In genomic region chr21:33544451-33544850, GRCh38 we compare ENCODE assay signal across 8 cellular contexts. TPM values are rescaled to one million over a fixed set of nuclear protein-coding genes. Genes with fewer than 3 reads are reported as not detected.
DNase-seq lines count a peak whose midpoint lies in the region; ATAC-seq, FAIRE-seq and TF ChIP-seq lines count a peak whose summit lies in the region.

No MANE protein-coding gene starts in this region.

- FAIRE-seq in HepG2 (lab: Jason Lieb, UNC), result no peak

- under 1% methylated on average over 5 of the region's 5 CpGs for WGBS in HepG2 (ENCODE audit: low lambda C conversion rate)

- TF ChIP-seq POLR2A in HepG2 (IDR thresholded peaks at IDR 0.05; ENCODE audit: insufficient read depth in 1 of 2, low read depth in 2 of 2, low read length in 2 of 2), result no peak

- TF ChIP-seq CTCF in HepG2 (CRISPR knock-in tag; IDR thresholded peaks at IDR 0.05) (no peak), tibial artery (IDR thresholded peaks at IDR 0.05) (no peak)

- H4K20me1 ChIP-seq in HepG2 (ENCODE audit: insufficient read depth, low read length), result peaks cover 53% of the 10 kb centered on the region

- peaks cover 85% of the 10 kb centered on the region for H3K79me2 ChIP-seq in HepG2 (ENCODE audit: insufficient read depth, low read length)

- H3K9me3 Mint-ChIP-seq in activated CD8-positive, alpha-beta memory T cell treated with anti-CD3 and anti-CD28 coated beads, Interleukin-2, amount 10 ng/mL, durations not matched to agents 7 days and 5 days (ENCODE audit: low read depth), result no peaks in the 10 kb centered on the region
- no peaks in the 10 kb centered on the region for H3K9me3 Mint-ChIP-seq in activated naive CD8-positive, alpha-beta T cell treated with anti-CD3 and anti-CD28 coated beads, Interleukin-2, amount 50 U/mL, for 24 hours

- H3K4me2 ChIP-seq in HepG2 (ENCODE audit: low read depth, low read length), result peak overlapping the region; percentile 87

- POLR2A ChIA-PET in HepG2 (lab: Yijun Ruan, JAX), result interaction anchor here (0.7 to 2.7 kb wide), 3 partner anchors 45 to 65 kb away, joined by 3 to 19 read pairs (median 5); partner anchors contain the start of genes DONSON and TMEM50B

- H3K27me3 ChIP-seq in HepG2 (ENCODE audit: control insufficient read depth in 1 of 2, insufficient read depth in 2 of 2, low read length in 2 of 2) (no peaks in the 10 kb centered on the region; a peak in 1 of 5 replicates), tibial artery (no peaks in the 10 kb centered on the region)

- intact Hi-C loops in HepG2 (cut with micrococcal nuclease; ENCODE audit: unreplicated experiment) (loop anchor here (2.0 to 5.0 kb wide), 2 partner anchors 14 to 43 kb away; partner anchors contain the start of gene DONSON), tibial artery (cut with DNase I; ENCODE audit: low total_unique reads) (no loop called here)

- in situ Hi-C loops in HepG2 (cut with HindIII; ENCODE audit: extremely low pct_ligation_motif_present, low pct_unique_long_range_greater_than_20kb), result no loop called here

- H3K4me3 ChIP-seq in HepG2 (replicated peaks in 1 of 3; ENCODE audit: insufficient read depth in 1 of 3, low read depth in 2 of 3, low read length in 3 of 3), result peak overlapping the region; percentile 85 to 98 (median 91); a peak in 5 of 6 replicates
- H3K4me3 ChIP-seq in tibial artery, result peak overlapping the region; percentile 61 to 86

- H2AFZ ChIP-seq in HepG2 (ENCODE audit: low read length), result no peak overlapping the region

- H3K4me1 Mint-ChIP-seq in activated CD8-positive, alpha-beta memory T cell treated with anti-CD3 and anti-CD28 coated beads, Interleukin-2, amount 10 ng/mL, durations not matched to agents 7 days and 5 days, result peaks cover 36% of the 10 kb centered on the region
- H3K4me1 Mint-ChIP-seq in activated naive CD8-positive, alpha-beta T cell treated with anti-CD3 and anti-CD28 coated beads, Interleukin-2, amount 50 U/mL, for 24 hours, result peaks cover 51% of the 10 kb centered on the region

- H3K4me1 ChIP-seq in HepG2 (ENCODE audit: insufficient read depth, low read length), result peaks cover 26% of the 10 kb centered on the region
- peaks cover 0 to 41% (median 10%) of the 10 kb centered on the region in 4 donors for H3K4me1 ChIP-seq in tibial artery

- no peak for ATAC-seq in activated CD8-positive, alpha-beta memory T cell treated with anti-CD3 and anti-CD28 coated beads, Interleukin-2, amount 10 ng/mL, durations not matched to agents 7 days and 5 days
- ATAC-seq in activated naive CD8-positive, alpha-beta T cell treated with anti-CD3 and anti-CD28 coated beads, Interleukin-2, amount 50 U/mL, for 24 hours, result no peak
- ATAC-seq in HepG2, result no peak
- ATAC-seq in GM21515 (IDR thresholded peaks at IDR 0.05; ENCODE audit: unreplicated experiment), result no peak

- DNase-seq in activated CD8-positive, alpha-beta memory T cell treated with anti-CD3 and anti-CD28 coated beads, Interleukin-2, amount 10 ng/mL, durations not matched to agents 7 days and 5 days, result no peak
- DNase-seq in activated CD8-positive, alpha-beta memory T cell treated with anti-CD3 and anti-CD28 coated beads for 24 hours, result no peak
- DNase-seq in activated naive CD8-positive, alpha-beta T cell treated with anti-CD3 and anti-CD28 coated beads, Interleukin-2, amount 50 U/mL, for 24 hours, result no peak
- DNase-seq in HepG2 (ENCODE audit: low spot score) (no peak), tibial artery (no peak), amniotic stem cell (lab: John Stamatoyannopoulos, UW) (no peak)
- no peak for DNase-seq in activated effector memory CD4-positive, alpha-beta T cell treated with anti-CD3 and anti-CD28 coated beads, Interleukin-2, amount 50 U/mL, for 16 hours

- H3K27ac ChIP-seq in HepG2 (ENCODE audit: extremely low read length, insufficient read depth, low read length), result peak overlapping the region; percentile 100
- peak overlapping the region in 1 of 2 donors; percentile 93 for H3K27ac ChIP-seq in tibial artery

- peak overlapping the region; percentile 100 for H3K27ac Mint-ChIP-seq in activated CD8-positive, alpha-beta memory T cell treated with anti-CD3 and anti-CD28 coated beads, Interleukin-2, amount 10 ng/mL, durations not matched to agents 7 days and 5 days
- H3K27ac Mint-ChIP-seq in activated naive CD8-positive, alpha-beta T cell treated with anti-CD3 and anti-CD28 coated beads, Interleukin-2, amount 50 U/mL, for 24 hours, result peak overlapping the region; percentile 98

- H3K36me3 Mint-ChIP-seq in activated CD8-positive, alpha-beta memory T cell treated with anti-CD3 and anti-CD28 coated beads, Interleukin-2, amount 10 ng/mL, durations not matched to agents 7 days and 5 days, result peaks cover 49% of the 10 kb centered on the region
- peaks cover 63% of the 10 kb centered on the region for H3K36me3 Mint-ChIP-seq in activated naive CD8-positive, alpha-beta T cell treated with anti-CD3 and anti-CD28 coated beads, Interleukin-2, amount 50 U/mL, for 24 hours (ENCODE audit: low read depth)

- peak overlapping the region; percentile 100 for H3K9ac ChIP-seq in HepG2 (ENCODE audit: insufficient read depth, low read depth, low read length)

- H3K27me3 Mint-ChIP-seq in activated CD8-positive, alpha-beta memory T cell treated with anti-CD3 and anti-CD28 coated beads, Interleukin-2, amount 10 ng/mL, durations not matched to agents 7 days and 5 days, result no peaks in the 10 kb centered on the region
- H3K27me3 Mint-ChIP-seq in activated naive CD8-positive, alpha-beta T cell treated with anti-CD3 and anti-CD28 coated beads, Interleukin-2, amount 50 U/mL, for 24 hours, result no peaks in the 10 kb centered on the region

- no TSS peak for BruUV-seq in HepG2 (replicated peaks; lab: Mats Ljungman, UMichigan)

- TF ChIP-seq EP300 in HepG2 (IDR thresholded peaks at IDR 0.05; ENCODE audit: low read depth in 2 of 2, low read length in 2 of 2) (no peak), HepG2 (CRISPR knock-in tag; IDR thresholded peaks at IDR 0.05; ENCODE audit: borderline replicate concordance) (no peak)

- H3K4me3 Mint-ChIP-seq in activated CD8-positive, alpha-beta memory T cell treated with anti-CD3 and anti-CD28 coated beads, Interleukin-2, amount 10 ng/mL, durations not matched to agents 7 days and 5 days, result peak overlapping the region; percentile 91
- peak overlapping the region; percentile 92 for H3K4me3 Mint-ChIP-seq in activated naive CD8-positive, alpha-beta T cell treated with anti-CD3 and anti-CD28 coated beads, Interleukin-2, amount 50 U/mL, for 24 hours

- H3K36me3 ChIP-seq in HepG2 (replicated peaks in 1 of 2; ENCODE audit: control insufficient read depth in 1 of 2, insufficient read depth in 2 of 2, low read length in 2 of 2), result peaks cover 2 to 22% of the 10 kb centered on the region in 2 experiments; a peak in 4 of 5 replicates
- peaks cover 24 to 32% (median 28%) of the 10 kb centered on the region in 3 donors for H3K36me3 ChIP-seq in tibial artery

- H3K9me3 ChIP-seq in HepG2 (ENCODE audit: low read length) (no peaks in the 10 kb centered on the region), tibial artery (no peaks in the 10 kb centered on the region)

- CTCF ChIA-PET in activated CD8-positive, alpha-beta memory T cell treated with anti-CD3 and anti-CD28 coated beads, Interleukin-2, amount 10 ng/mL, durations not matched to agents 7 days and 5 days (lab: Charles Lee), result interaction anchor here (1.2 to 1.9 kb wide), 3 partner anchors 13 to 65 kb away, joined by 3 to 4 read pairs (median 4); partner anchors contain the start of gene TMEM50B
- CTCF ChIA-PET in HepG2 (lab: Yijun Ruan, JAX; ENCODE audit: low intra/inter-chr PET ratio, low total read pairs), result no interaction called here

- no peak for TF ChIP-seq RAD21 in HepG2 (CRISPR knock-in tag; IDR thresholded peaks at IDR 0.05)

RNA-seq across cellular contexts. Expression of gene SON, which starts 1.6 kb away (rescaled TPM):
- 100 to 1,000 TPM; 279 to 363 TPM for total RNA-seq in activated CD8-positive, alpha-beta memory T cell treated with anti-CD3 and anti-CD28 coated beads, Interleukin-2, amount 10 ng/mL, durations not matched to agents 7 days and 5 days
- total RNA-seq in HepG2 (2016; rRNA removed; fragmentation: Illumina TruSeq; extraction: Trizol), result 78.3 and 291 TPM in 2 replicates
- total RNA-seq in HepG2 (2016; cell fraction: cytosol; rRNA removed; fragmentation: Illumina TruSeq; extraction: Trizol; ENCODE audit: low read depth), result 8.5 and 9.3 TPM in 2 replicates
- 71.9 and 282 TPM in 2 replicates for total RNA-seq in HepG2 (2016; cell fraction: insoluble cytoplasmic fraction; rRNA removed; fragmentation: Illumina TruSeq; extraction: Trizol)
- 38.8 and 42.6 TPM in 2 replicates for total RNA-seq in HepG2 (2016; cell fraction: membrane; rRNA removed; fragmentation: Illumina TruSeq; extraction: Trizol)
- 173 and 188 TPM in 2 replicates for total RNA-seq in HepG2 (2016; cell fraction: nucleus; rRNA removed; fragmentation: Illumina TruSeq; extraction: Trizol)
- 60.8 and 61.3 TPM in 2 replicates for polyA plus RNA-seq in HepG2 (2011; rRNA removed)
- 27.3 and 38.0 TPM in 2 replicates for polyA plus RNA-seq in HepG2 (2011; cell fraction: cytosol; rRNA removed)
- 184 and 204 TPM in 2 replicates for polyA plus RNA-seq in HepG2 (2011; cell fraction: nucleus; rRNA removed)
- 121 and 128 TPM in 2 replicates for polyA plus RNA-seq in HepG2 (2012)
- 4.6 and 5.8 TPM in 2 replicates for polyA plus RNA-seq in HepG2 (2016; cell fraction: cytosol; fragmentation: Illumina TruSeq; extraction: Trizol; ENCODE audit: low read depth)
- 116 and 145 TPM in 2 replicates for polyA plus RNA-seq in HepG2 (2016; cell fraction: insoluble cytoplasmic fraction; fragmentation: Illumina TruSeq; extraction: Trizol; ENCODE audit: low read depth)
- 16.5 and 18.3 TPM in 2 replicates for polyA plus RNA-seq in HepG2 (2016; cell fraction: membrane; fragmentation: Illumina TruSeq; extraction: Trizol; ENCODE audit: low read depth)
- polyA plus RNA-seq in HepG2 (2016; cell fraction: nucleus; fragmentation: Illumina TruSeq; extraction: Trizol; ENCODE audit: insufficient read depth, low read depth), result 242 and 248 TPM in 2 replicates
- 192 and 202 TPM in 2 replicates for polyA minus RNA-seq in HepG2 (2011; rRNA and poly(A)+ RNA removed; ENCODE audit: low replicate concordance)
- 80.6 and 107 TPM in 2 replicates for polyA minus RNA-seq in HepG2 (2011; cell fraction: cytosol; rRNA and poly(A)+ RNA removed)
- polyA minus RNA-seq in HepG2 (2011; cell fraction: nucleus; rRNA and poly(A)+ RNA removed), result 280 and 289 TPM in 2 replicates

RNA-seq across cellular contexts. Expression of gene GART, which starts 2.5 kb away (rescaled TPM):
- 100 to 1,000 TPM; 135 to 189 TPM for total RNA-seq in activated CD8-positive, alpha-beta memory T cell treated with anti-CD3 and anti-CD28 coated beads, Interleukin-2, amount 10 ng/mL, durations not matched to agents 7 days and 5 days
- total RNA-seq in HepG2 (2016; rRNA removed; fragmentation: Illumina TruSeq; extraction: Trizol), result 109 and 151 TPM in 2 replicates
- 31.1 and 36.8 TPM in 2 replicates for total RNA-seq in HepG2 (2016; cell fraction: cytosol; rRNA removed; fragmentation: Illumina TruSeq; extraction: Trizol; ENCODE audit: low read depth)
- 113 and 146 TPM in 2 replicates for total RNA-seq in HepG2 (2016; cell fraction: insoluble cytoplasmic fraction; rRNA removed; fragmentation: Illumina TruSeq; extraction: Trizol)
- total RNA-seq in HepG2 (2016; cell fraction: membrane; rRNA removed; fragmentation: Illumina TruSeq; extraction: Trizol), result 32.8 and 39.5 TPM in 2 replicates
- 90.9 and 99.5 TPM in 2 replicates for total RNA-seq in HepG2 (2016; cell fraction: nucleus; rRNA removed; fragmentation: Illumina TruSeq; extraction: Trizol)
- 17.7 and 17.9 TPM in 2 replicates for polyA plus RNA-seq in HepG2 (2011; rRNA removed)
- 9.6 and 13.2 TPM in 2 replicates for polyA plus RNA-seq in HepG2 (2011; cell fraction: cytosol; rRNA removed)
- polyA plus RNA-seq in HepG2 (2011; cell fraction: nucleus; rRNA removed), result 19.9 and 27.1 TPM in 2 replicates
- 50.5 and 59.0 TPM in 2 replicates for polyA plus RNA-seq in HepG2 (2012)
- polyA plus RNA-seq in HepG2 (2016; cell fraction: cytosol; fragmentation: Illumina TruSeq; extraction: Trizol; ENCODE audit: low read depth), result 4.4 and 5.6 TPM in 2 replicates
- 99.4 and 99.8 TPM in 2 replicates for polyA plus RNA-seq in HepG2 (2016; cell fraction: insoluble cytoplasmic fraction; fragmentation: Illumina TruSeq; extraction: Trizol; ENCODE audit: low read depth)
- 8.6 and 10.6 TPM in 2 replicates for polyA plus RNA-seq in HepG2 (2016; cell fraction: membrane; fragmentation: Illumina TruSeq; extraction: Trizol; ENCODE audit: low read depth)
- 70.2 and 73.8 TPM in 2 replicates for polyA plus RNA-seq in HepG2 (2016; cell fraction: nucleus; fragmentation: Illumina TruSeq; extraction: Trizol; ENCODE audit: insufficient read depth, low read depth)
- 15.8 and 35.7 TPM in 2 replicates for polyA minus RNA-seq in HepG2 (2011; rRNA and poly(A)+ RNA removed; ENCODE audit: low replicate concordance)
- 21.5 and 23.0 TPM in 2 replicates for polyA minus RNA-seq in HepG2 (2011; cell fraction: cytosol; rRNA and poly(A)+ RNA removed)
- 73.8 and 95.2 TPM in 2 replicates for polyA minus RNA-seq in HepG2 (2011; cell fraction: nucleus; rRNA and poly(A)+ RNA removed)

RNA-seq across cellular contexts. Expression of gene DONSON, which starts 44.0 kb away (rescaled TPM):
- total RNA-seq in activated CD8-positive, alpha-beta memory T cell treated with anti-CD3 and anti-CD28 coated beads, Interleukin-2, amount 10 ng/mL, durations not matched to agents 7 days and 5 days, result 10 to 100 TPM; 41.6 to 46.3 TPM
- 60.8 and 63.6 TPM in 2 replicates for total RNA-seq in HepG2 (2016; rRNA removed; fragmentation: Illumina TruSeq; extraction: Trizol)
- total RNA-seq in HepG2 (2016; cell fraction: cytosol; rRNA removed; fragmentation: Illumina TruSeq; extraction: Trizol; ENCODE audit: low read depth), result 19.3 and 25.7 TPM in 2 replicates
- total RNA-seq in HepG2 (2016; cell fraction: insoluble cytoplasmic fraction; rRNA removed; fragmentation: Illumina TruSeq; extraction: Trizol), result 63.7 and 64.8 TPM in 2 replicates
- 39.0 and 44.1 TPM in 2 replicates for total RNA-seq in HepG2 (2016; cell fraction: membrane; rRNA removed; fragmentation: Illumina TruSeq; extraction: Trizol)
- total RNA-seq in HepG2 (2016; cell fraction: nucleus; rRNA removed; fragmentation: Illumina TruSeq; extraction: Trizol), result 49.7 and 57.4 TPM in 2 replicates
- polyA plus RNA-seq in HepG2 (2011; rRNA removed), result 23.8 and 35.4 TPM in 2 replicates
- polyA plus RNA-seq in HepG2 (2011; cell fraction: cytosol; rRNA removed), result 14.5 and 16.8 TPM in 2 replicates
- 32.1 and 34.6 TPM in 2 replicates for polyA plus RNA-seq in HepG2 (2011; cell fraction: nucleus; rRNA removed)
- polyA plus RNA-seq in HepG2 (2012), result 27.0 and 35.7 TPM in 2 replicates
- polyA plus RNA-seq in HepG2 (2016; cell fraction: cytosol; fragmentation: Illumina TruSeq; extraction: Trizol; ENCODE audit: low read depth), result 14.8 and 16.8 TPM in 2 replicates
- polyA plus RNA-seq in HepG2 (2016; cell fraction: insoluble cytoplasmic fraction; fragmentation: Illumina TruSeq; extraction: Trizol; ENCODE audit: low read depth), result 70.4 and 76.8 TPM in 2 replicates
- polyA plus RNA-seq in HepG2 (2016; cell fraction: membrane; fragmentation: Illumina TruSeq; extraction: Trizol; ENCODE audit: low read depth), result 27.4 and 32.3 TPM in 2 replicates
- 91.6 and 102 TPM in 2 replicates for polyA plus RNA-seq in HepG2 (2016; cell fraction: nucleus; fragmentation: Illumina TruSeq; extraction: Trizol; ENCODE audit: insufficient read depth, low read depth)
- 21.0 and 36.0 TPM in 2 replicates for polyA minus RNA-seq in HepG2 (2011; rRNA and poly(A)+ RNA removed; ENCODE audit: low replicate concordance)
- polyA minus RNA-seq in HepG2 (2011; cell fraction: cytosol; rRNA and poly(A)+ RNA removed), result 14.6 and 17.7 TPM in 2 replicates
- 23.7 and 27.5 TPM in 2 replicates for polyA minus RNA-seq in HepG2 (2011; cell fraction: nucleus; rRNA and poly(A)+ RNA removed)

RNA-seq across cellular contexts. Expression of gene DNAJC28, which starts 52.9 kb away (rescaled TPM):
- under 1 TPM; 0.53 to 0.75 TPM for total RNA-seq in activated CD8-positive, alpha-beta memory T cell treated with anti-CD3 and anti-CD28 coated beads, Interleukin-2, amount 10 ng/mL, durations not matched to agents 7 days and 5 days
- total RNA-seq in HepG2 (2016; rRNA removed; fragmentation: Illumina TruSeq; extraction: Trizol), result 2.5 and 3.3 TPM in 2 replicates
- 0.35 and 0.71 TPM in 2 replicates for total RNA-seq in HepG2 (2016; cell fraction: cytosol; rRNA removed; fragmentation: Illumina TruSeq; extraction: Trizol; ENCODE audit: low read depth)
- 2.5 and 2.7 TPM in 2 replicates for total RNA-seq in HepG2 (2016; cell fraction: insoluble cytoplasmic fraction; rRNA removed; fragmentation: Illumina TruSeq; extraction: Trizol)
- total RNA-seq in HepG2 (2016; cell fraction: membrane; rRNA removed; fragmentation: Illumina TruSeq; extraction: Trizol), result 1.2 and 1.7 TPM in 2 replicates
- total RNA-seq in HepG2 (2016; cell fraction: nucleus; rRNA removed; fragmentation: Illumina TruSeq; extraction: Trizol), result 1.7 and 3.3 TPM in 2 replicates
- 1.1 and 1.5 TPM in 2 replicates for polyA plus RNA-seq in HepG2 (2011; rRNA removed)
- 0.54 and 1.0 TPM in 2 replicates for polyA plus RNA-seq in HepG2 (2011; cell fraction: cytosol; rRNA removed)
- 0.63 and 1.3 TPM in 2 replicates for polyA plus RNA-seq in HepG2 (2011; cell fraction: nucleus; rRNA removed)
- 1.1 and 1.2 TPM in 2 replicates for polyA plus RNA-seq in HepG2 (2012)
- 0.41 and 0.62 TPM in 2 replicates for polyA plus RNA-seq in HepG2 (2016; cell fraction: cytosol; fragmentation: Illumina TruSeq; extraction: Trizol; ENCODE audit: low read depth)
- polyA plus RNA-seq in HepG2 (2016; cell fraction: insoluble cytoplasmic fraction; fragmentation: Illumina TruSeq; extraction: Trizol; ENCODE audit: low read depth), result 2.8 and 2.9 TPM in 2 replicates
- 0.46 and 0.74 TPM in 2 replicates for polyA plus RNA-seq in HepG2 (2016; cell fraction: membrane; fragmentation: Illumina TruSeq; extraction: Trizol; ENCODE audit: low read depth)
- 3.3 and 3.5 TPM in 2 replicates for polyA plus RNA-seq in HepG2 (2016; cell fraction: nucleus; fragmentation: Illumina TruSeq; extraction: Trizol; ENCODE audit: insufficient read depth, low read depth)
- 0.10 and 0.16 TPM in 2 replicates for polyA minus RNA-seq in HepG2 (2011; rRNA and poly(A)+ RNA removed; ENCODE audit: low replicate concordance)
- 0.40 and 0.70 TPM in 2 replicates for polyA minus RNA-seq in HepG2 (2011; cell fraction: cytosol; rRNA and poly(A)+ RNA removed)
- polyA minus RNA-seq in HepG2 (2011; cell fraction: nucleus; rRNA and poly(A)+ RNA removed), result 1.8 and 3.1 TPM in 2 replicates
